ENCODE assay signal across 21 cellular contexts in the genomic region with DNA sequence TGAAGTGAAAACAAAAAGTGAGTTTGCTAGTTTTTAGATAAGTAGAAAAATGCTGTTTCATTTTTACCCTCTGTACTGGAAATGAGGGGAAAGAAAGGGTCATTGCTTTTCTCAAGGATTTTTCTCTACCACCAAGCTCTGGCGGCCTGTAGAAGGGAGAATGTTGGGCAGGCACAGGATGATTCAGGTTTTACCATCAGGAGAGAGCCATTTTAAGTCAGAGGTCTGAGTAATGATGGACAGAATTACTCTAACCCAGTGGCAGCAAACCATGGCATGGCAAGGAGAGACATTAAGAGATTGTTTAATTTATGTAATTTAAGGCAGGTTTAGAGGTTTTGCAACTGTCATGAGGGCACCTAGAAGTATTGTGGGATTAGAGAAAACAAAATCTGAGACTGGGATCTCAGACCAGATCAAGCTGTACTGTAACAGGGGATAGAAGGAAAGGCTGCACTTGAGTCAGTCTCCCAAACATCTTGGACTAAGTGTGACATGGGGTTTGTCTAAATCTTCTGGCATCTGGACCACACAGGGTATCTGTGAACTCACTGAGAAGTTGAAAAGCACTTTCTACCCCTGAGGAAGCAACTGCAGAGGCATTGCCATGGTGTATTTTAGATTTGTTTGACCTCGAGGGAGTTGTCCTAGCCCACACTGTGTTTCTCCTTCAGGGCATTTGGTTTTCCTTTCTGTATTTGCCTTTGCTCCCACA.
DNase-seq lines count a peak whose midpoint lies in the region; ATAC-seq lines count a peak whose summit lies in the region.
"Had no signal": no experiment of that assay in that cellular context is flagged by ENCODE, and none has a peak within 500 bp of the region (broad histone marks: within the 10 kb centered on the region; RNA-seq: fewer than 3 reads in every experiment).

No MANE protein-coding gene starts in this region.

- POLR2A ChIA-PET in activated CD4-positive, alpha-beta T cell treated with anti-CD3 and anti-CD28 coated beads for 36 hours (lab: Charles Lee): no interaction called here

- CTCF ChIA-PET in activated CD4-positive, alpha-beta T cell treated with anti-CD3 and anti-CD28 coated beads for 36 hours (lab: Charles Lee): interaction anchor here (0.6 kb wide), 2 partner anchors 122 to 225 kb away, joined by 3 read pairs; no protein-coding TSS in a partner anchor

- no peaks in the 10 kb centered on the region for H3K9me3 Mint-ChIP-seq in activated CD4-positive, alpha-beta T cell treated with anti-CD3 and anti-CD28 coated beads for 36 hours (ENCODE audit: low read depth)
- no peaks in the 10 kb centered on the region for H3K9me3 Mint-ChIP-seq in activated T-helper 17 cell treated with anti-CD3 and anti-CD28 coated beads, Interleukin-2, amount 50 U/mL, for 72 hours
- H3K9me3 Mint-ChIP-seq in stimulated activated effector memory CD8-positive, alpha-beta T cell treated with anti-CD3 and anti-CD28 coated beads, Interleukin-12 subunit alpha, Interleukin-12 subunit beta, amount 100 ng/mL, for 72 hours: no peaks in the 10 kb centered on the region
- H3K9me3 Mint-ChIP-seq: activated T-cell treated with anti-CD3 and anti-CD28 coated beads, Interleukin-2, amount 50 U/mL, for 24 hours had no signal

- no peak overlapping the region for H3K27ac Mint-ChIP-seq in activated CD4-positive, alpha-beta T cell treated with anti-CD3 and anti-CD28 coated beads for 36 hours
- H3K27ac Mint-ChIP-seq in activated T-helper 17 cell treated with anti-CD3 and anti-CD28 coated beads, Interleukin-2, amount 50 U/mL, for 72 hours: no peak overlapping the region
- no peak overlapping the region for H3K27ac Mint-ChIP-seq in stimulated activated effector memory CD8-positive, alpha-beta T cell treated with anti-CD3 and anti-CD28 coated beads, Interleukin-12 subunit alpha, Interleukin-12 subunit beta, amount 100 ng/mL, for 72 hours
- H3K27ac Mint-ChIP-seq: activated T-cell treated with anti-CD3 and anti-CD28 coated beads, Interleukin-2, amount 50 U/mL, for 24 hours had no signal

- intact Hi-C loops in activated CD4-positive, alpha-beta T cell treated with anti-CD3 and anti-CD28 coated beads for 36 hours (cut with DNase I, micrococcal nuclease): no loop called here

- ATAC-seq in activated CD4-positive, alpha-beta T cell treated with anti-CD3 and anti-CD28 coated beads for 36 hours: peak; percentile 33
- ATAC-seq in activated T-helper 17 cell treated with anti-CD3 and anti-CD28 coated beads, Interleukin-2, amount 50 U/mL, for 72 hours (replicated peaks): peak; percentile 52
- ATAC-seq in stimulated activated effector memory CD8-positive, alpha-beta T cell treated with anti-CD3 and anti-CD28 coated beads, Interleukin-12 subunit alpha, Interleukin-12 subunit beta, amount 100 ng/mL, for 72 hours: peak; percentile 65
- ATAC-seq in HG03135 (IDR thresholded peaks at IDR 0.05; ENCODE audit: unreplicated experiment) (no peak), HG03565 (IDR thresholded peaks at IDR 0.05; ENCODE audit: unreplicated experiment) (no peak)
- ATAC-seq: left lung had no signal

- H3K4me3 Mint-ChIP-seq in activated CD4-positive, alpha-beta T cell treated with anti-CD3 and anti-CD28 coated beads for 36 hours: no peak overlapping the region
- H3K4me3 Mint-ChIP-seq in activated T-helper 17 cell treated with anti-CD3 and anti-CD28 coated beads, Interleukin-2, amount 50 U/mL, for 72 hours: no peak overlapping the region
- H3K4me3 Mint-ChIP-seq in stimulated activated effector memory CD8-positive, alpha-beta T cell treated with anti-CD3 and anti-CD28 coated beads, Interleukin-12 subunit alpha, Interleukin-12 subunit beta, amount 100 ng/mL, for 72 hours: no peak overlapping the region
- H3K4me3 Mint-ChIP-seq: activated T-cell treated with anti-CD3 and anti-CD28 coated beads, Interleukin-2, amount 50 U/mL, for 24 hours had no signal

- peaks cover 9% of the 10 kb centered on the region for H3K27me3 Mint-ChIP-seq in activated CD4-positive, alpha-beta T cell treated with anti-CD3 and anti-CD28 coated beads for 36 hours
- H3K27me3 Mint-ChIP-seq in activated T-helper 17 cell treated with anti-CD3 and anti-CD28 coated beads, Interleukin-2, amount 50 U/mL, for 72 hours: peaks cover 29% of the 10 kb centered on the region

- DNase-seq in activated CD4-positive, alpha-beta T cell treated with anti-CD3 and anti-CD28 coated beads for 36 hours: no peak
- DNase-seq in activated CD4-positive, alpha-beta T cell treated with anti-CD3 and anti-CD28 coated beads, Interleukin-2, amount 50 U/mL, for 4 hours: no peak
- DNase-seq in HT1080 (ENCODE audit: low read depth) (peak; percentile 1), NCI-H774 (lab: John Stamatoyannopoulos, UW) (no peak)
- DNase-seq in stimulated activated effector memory CD8-positive, alpha-beta T cell treated with anti-CD3 and anti-CD28 coated beads, Interleukin-12 subunit alpha, Interleukin-12 subunit beta, amount 100 ng/mL, for 72 hours (ENCODE audit: low spot score in 2 of 2): no peak
- DNase-seq: 8988T; activated CD4-positive, alpha-beta T cell treated with anti-CD3 and anti-CD28 coated beads for 4 hours; activated naive CD4-positive, alpha-beta T cell treated with Interleukin-2 at 50 U/mL for 16 hours; activated T-cell treated with anti-CD3 and anti-CD28 coated beads, Interleukin-2, amount 50 U/mL, for 24 hours; amygdala; GF-D8; glutamatergic neuron; left lung; NCI-H1417 treated with DMSO at 0.1 percent for 48 hours; NCI-H82; occipital lobe; T-helper 2 cell; tibial artery had no signal

- H3K4me1 Mint-ChIP-seq in activated CD4-positive, alpha-beta T cell treated with anti-CD3 and anti-CD28 coated beads for 36 hours: no peaks in the 10 kb centered on the region
- no peaks in the 10 kb centered on the region for H3K4me1 Mint-ChIP-seq in activated T-helper 17 cell treated with anti-CD3 and anti-CD28 coated beads, Interleukin-2, amount 50 U/mL, for 72 hours
- no peaks in the 10 kb centered on the region for H3K4me1 Mint-ChIP-seq in stimulated activated effector memory CD8-positive, alpha-beta T cell treated with anti-CD3 and anti-CD28 coated beads, Interleukin-12 subunit alpha, Interleukin-12 subunit beta, amount 100 ng/mL, for 72 hours

- no peaks in the 10 kb centered on the region for H3K36me3 Mint-ChIP-seq in activated CD4-positive, alpha-beta T cell treated with anti-CD3 and anti-CD28 coated beads for 36 hours (ENCODE audit: low read depth)
- no peaks in the 10 kb centered on the region for H3K36me3 Mint-ChIP-seq in activated T-helper 17 cell treated with anti-CD3 and anti-CD28 coated beads, Interleukin-2, amount 50 U/mL, for 72 hours (ENCODE audit: low read depth)
- H3K36me3 Mint-ChIP-seq in stimulated activated effector memory CD8-positive, alpha-beta T cell treated with anti-CD3 and anti-CD28 coated beads, Interleukin-12 subunit alpha, Interleukin-12 subunit beta, amount 100 ng/mL, for 72 hours: no peaks in the 10 kb centered on the region

Comparison
In these comparisons a context has a peak if more than half of its experiments do, and no peak if none do; other contexts are left out.
1. ATAC-seq: peak in activated CD4-positive, alpha-beta T cell treated with anti-CD3 and anti-CD28 coated beads for 36 hours (single experiment), activated T-helper 17 cell treated with anti-CD3 and anti-CD28 coated beads, Interleukin-2, amount 50 U/mL, for 72 hours (single experiment) and stimulated activated effector memory CD8-positive, alpha-beta T cell treated with anti-CD3 and anti-CD28 coated beads, Interleukin-12 subunit alpha, Interleukin-12 subunit beta, amount 100 ng/mL, for 72 hours (single experiment); none in HG03135 (single experiment) and HG03565 (single experiment).